ENCODE assay signal across 8 cellular contexts in the genomic region with DNA sequence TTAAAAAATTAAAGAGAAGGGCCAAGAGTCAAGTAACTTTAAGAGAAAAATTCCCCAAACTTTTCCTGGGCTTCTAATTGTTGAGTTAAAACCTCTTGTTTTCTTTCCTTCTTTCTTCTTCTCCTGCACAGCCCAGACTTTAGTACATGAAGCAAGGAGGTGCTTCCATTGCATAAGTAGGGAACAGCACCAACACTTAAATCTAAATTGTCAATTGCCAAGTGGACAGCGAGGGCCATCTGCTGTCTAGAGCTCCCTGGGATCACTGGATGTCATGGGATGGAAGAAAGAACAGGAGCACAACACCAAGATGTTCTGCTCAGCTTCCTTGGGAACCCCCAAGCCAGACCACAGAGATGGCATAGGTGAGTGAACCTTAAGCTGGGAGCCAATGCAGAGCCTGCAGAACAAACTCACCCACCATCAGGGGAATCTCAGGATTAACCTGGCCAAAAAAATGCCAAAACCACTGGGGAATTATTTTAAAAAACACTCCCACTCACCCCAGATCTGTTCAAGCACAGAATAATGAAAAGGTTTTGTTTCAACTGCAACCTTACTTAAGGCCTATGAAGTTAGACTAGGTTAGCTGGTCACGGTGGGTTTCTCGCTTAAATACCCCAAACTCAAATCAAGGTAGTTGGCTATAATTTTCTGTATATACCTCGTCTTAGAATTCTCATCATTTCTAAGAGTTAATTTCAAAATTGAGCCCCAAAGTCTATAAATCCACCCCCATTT.
A peak's percentile ranks its signal among the peaks of the same experiment; 100 is the strongest.
DNase-seq lines count a peak whose midpoint lies in the region; ATAC-seq, FAIRE-seq and TF ChIP-seq lines count a peak whose summit lies in the region.

No MANE protein-coding gene starts in this region.

- no peaks in the 10 kb centered on the region for H3K9me3 Mint-ChIP-seq in astrocyte (ENCODE audit: unreplicated experiment)

- FAIRE-seq in astrocyte (lab: Jason Lieb, UNC) (no peak), urothelium cell line (lab: Jason Lieb, UNC) (no peak)

- H3K9ac ChIP-seq in BLaER1: peak overlapping the region; percentile 74
- peak overlapping the region; percentile 52 for H3K9ac ChIP-seq in astrocyte (ENCODE audit: low read length)
- peak overlapping the region; percentile 9 to 44 for H3K9ac ChIP-seq in mucosa of rectum (ENCODE audit: low read depth in 1 of 2, low read length in 2 of 2)

- no peaks in the 10 kb centered on the region for H3K27me3 Mint-ChIP-seq in astrocyte (ENCODE audit: low read depth, unreplicated experiment)

- H3K4me1 ChIP-seq in BLaER1: peaks cover 81% of the 10 kb centered on the region
- H3K4me1 ChIP-seq in astrocyte (ENCODE audit: insufficient read depth, low read length): peaks cover 13% of the 10 kb centered on the region
- peaks cover 13 to 25% of the 10 kb centered on the region in 2 donors for H3K4me1 ChIP-seq in mucosa of rectum (ENCODE audit: control insufficient read depth in 2 of 2, insufficient read depth in 2 of 2, low read length in 2 of 2)

- H3K27ac ChIP-seq in BLaER1: peak overlapping the region; percentile 98
- peak overlapping the region; percentile 57 for H3K27ac ChIP-seq in astrocyte (ENCODE audit: low read depth, low read length)
- peak overlapping the region; percentile 66 to 68 for H3K27ac ChIP-seq in mucosa of rectum (ENCODE audit: low read depth in 2 of 2, low read length in 2 of 2)

- H3K36me3 ChIP-seq in BLaER1: peaks cover 32% of the 10 kb centered on the region
- H3K36me3 ChIP-seq in astrocyte (ENCODE audit: insufficient read depth, low read length): no peaks in the 10 kb centered on the region
- H3K36me3 ChIP-seq in mucosa of rectum (ENCODE audit: control insufficient read depth in 2 of 2, insufficient read depth in 2 of 2, low read length in 2 of 2): peaks cover 0 to 2% of the 10 kb centered on the region in 2 donors

- H3K27me3 ChIP-seq in BLaER1 (no peaks in the 10 kb centered on the region), astrocyte (ENCODE audit: insufficient read depth, low read length) (no peaks in the 10 kb centered on the region), mucosa of rectum (ENCODE audit: control insufficient read depth in 2 of 2, insufficient read depth in 2 of 2, low read length in 2 of 2) (no peaks in the 10 kb centered on the region)

- H3K4me3 ChIP-seq in BLaER1 (no peak overlapping the region), astrocyte (ENCODE audit: insufficient read depth, low read depth, low read length) (no peak overlapping the region), mucosa of rectum (ENCODE audit: low read length in 2 of 2) (no peak overlapping the region)

- no peaks in the 10 kb centered on the region for H3K79me2 ChIP-seq in astrocyte (ENCODE audit: insufficient read depth, low read length)

- peak overlapping the region; percentile 98 for H3K27ac Mint-ChIP-seq in astrocyte (ENCODE audit: unreplicated experiment)

- peaks cover 21% of the 10 kb centered on the region for H3K36me3 Mint-ChIP-seq in astrocyte (ENCODE audit: low read depth, unreplicated experiment)

- DNase-seq in astrocyte (ENCODE audit: low read depth) (no peak), NCI-H2227 treated with DMSO at 0.1 percent for 48 hours (lab: John Stamatoyannopoulos, UW) (no peak), urothelium cell line (ENCODE audit: low spot score) (no peak), COR-L47 (lab: John Stamatoyannopoulos, UW) (no peak)

- TF ChIP-seq CTCF in astrocyte (IDR thresholded peaks at IDR 0.05; ENCODE audit: insufficient read depth, low read depth, low read length): no peak

- H3K4me3 Mint-ChIP-seq in astrocyte (ENCODE audit: unreplicated experiment): peak overlapping the region; percentile 50

- no peak overlapping the region for H2AFZ ChIP-seq in astrocyte (ENCODE audit: low read depth, low read length)

- no peaks in the 10 kb centered on the region for H4K20me1 ChIP-seq in BLaER1
- no peaks in the 10 kb centered on the region for H4K20me1 ChIP-seq in astrocyte (ENCODE audit: insufficient read depth, low read length)

- ATAC-seq in HG03097 (IDR thresholded peaks at IDR 0.05; ENCODE audit: low FRiP score, unreplicated experiment) (peak; percentile 6), GM19324 (IDR thresholded peaks at IDR 0.05; ENCODE audit: low FRiP score, unreplicated experiment) (no peak)

- no peaks in the 10 kb centered on the region; the same call in 1 of the 2 replicates for H3K9me3 ChIP-seq in BLaER1
- no peaks in the 10 kb centered on the region for H3K9me3 ChIP-seq in astrocyte (ENCODE audit: insufficient read depth, low read depth, low read length)
- no peaks in the 10 kb centered on the region for H3K9me3 ChIP-seq in mucosa of rectum (ENCODE audit: control insufficient read depth in 2 of 2, low read length in 2 of 2)

- H3K4me2 ChIP-seq in BLaER1 (peak overlapping the region; percentile 79), astrocyte (ENCODE audit: low read length) (peak overlapping the region; percentile 70)

- H3K4me1 Mint-ChIP-seq in astrocyte (ENCODE audit: low read depth, unreplicated experiment): peaks cover 57% of the 10 kb centered on the region
